Comparison of ENCODE assay signal across 1 cellular context in genomic region chrX:997631-998137, GRCh38.
TF ChIP-seq lines count a peak whose summit lies in the region.

No MANE protein-coding gene starts in this region.

TF ChIP-seq in GM12878, 131 proteins besides CTCF, POLR2A, EP300 and RAD21 (continued from another document):
- TF ChIP-seq REST (IDR thresholded peaks at IDR 0.05; ENCODE audit: low read depth, low read length): no peak
- no peak for TF ChIP-seq TCF12 (IDR thresholded peaks at IDR 0.05; ENCODE audit: low read depth, low read length)
- no peak for TF ChIP-seq RFX5 (IDR thresholded peaks at IDR 0.05; ENCODE audit: low read depth, low read length)
- TF ChIP-seq ZNF217 (IDR thresholded peaks at IDR 0.05): no peak
- no peak for TF ChIP-seq NKRF (conservative IDR thresholded peaks at IDR 0.05)
- no peak for TF ChIP-seq CHD1 (IDR thresholded peaks at IDR 0.05; ENCODE audit: low read depth, low read length)
- TF ChIP-seq RUNX3 (IDR thresholded peaks at IDR 0.05; ENCODE audit: low read length): peak; percentile 96
- no peak for TF ChIP-seq CEBPB (IDR thresholded peaks at IDR 0.05; ENCODE audit: borderline replicate concordance in 1 of 2, low read depth in 2 of 2, low read length in 2 of 2)
- TF ChIP-seq MYB (IDR thresholded peaks at IDR 0.05; ENCODE audit: borderline replicate concordance, low read depth, low read length): no peak
- TF ChIP-seq GATAD2B (conservative IDR thresholded peaks at IDR 0.05; ENCODE audit: low read depth): no peak
- TF ChIP-seq BMI1 (IDR thresholded peaks at IDR 0.05; ENCODE audit: borderline replicate concordance): no peak
- no peak for TF ChIP-seq MLLT1 (IDR thresholded peaks at IDR 0.05)
- TF ChIP-seq ETV6 (conservative IDR thresholded peaks at IDR 0.05 in 1 of 2, IDR thresholded peaks at IDR 0.05 in 1 of 2; ENCODE audit: borderline replicate concordance in 1 of 2, low read depth in 1 of 2): no peak
- no peak for TF ChIP-seq SMARCA5 (IDR thresholded peaks at IDR 0.05)
- peak; percentile 50; the same call in 1 of the 2 replicates for TF ChIP-seq CREM (IDR thresholded peaks at IDR 0.05; ENCODE audit: low read depth)
- TF ChIP-seq EZH2 (IDR thresholded peaks at IDR 0.05; ENCODE audit: borderline replicate concordance, control insufficient read depth, low read depth, low read length): no peak
- TF ChIP-seq EED (IDR thresholded peaks at IDR 0.05; ENCODE audit: low read depth): peak; percentile 69
- TF ChIP-seq BCL3 (IDR thresholded peaks at IDR 0.05; ENCODE audit: borderline replicate concordance, insufficient read depth, low read depth, low read length, poor library complexity, severe bottlenecking): peak; percentile 20
- no peak for TF ChIP-seq YY1 (IDR thresholded peaks at IDR 0.05; ENCODE audit: low read depth, low read length)
- TF ChIP-seq MEF2B (IDR thresholded peaks at IDR 0.05; ENCODE audit: partially characterized antibody, poor library complexity, severe bottlenecking): peak; percentile 63
- no peak for TF ChIP-seq CHD4 (IDR thresholded peaks at IDR 0.05)
- 0 out of 2 replicates have a peak, but pooled peaks have one; percentile 71 for TF ChIP-seq NR2F1 (conservative IDR thresholded peaks at IDR 0.05)
- no peak for TF ChIP-seq STAT1 (conservative IDR thresholded peaks at IDR 0.05)
- no peak for TF ChIP-seq CUX1 (IDR thresholded peaks at IDR 0.05; ENCODE audit: insufficient replicate concordance, low read depth, low read length)
- no peak for TF ChIP-seq HDAC2 (IDR thresholded peaks at IDR 0.05)
- TF ChIP-seq YBX1 (IDR thresholded peaks at IDR 0.05): no peak
- no peak for TF ChIP-seq HDGF (IDR thresholded peaks at IDR 0.05)
- TF ChIP-seq JUNB (IDR thresholded peaks at IDR 0.05): peak; percentile 37; the same call in 1 of the 2 replicates
- no peak for TF ChIP-seq ZNF24 (IDR thresholded peaks at IDR 0.05)
- TF ChIP-seq RCOR1 (conservative IDR thresholded peaks at IDR 0.05; ENCODE audit: low read depth, low read length): no peak
- 0 out of 2 replicates have a peak, but pooled peaks have one; percentile 11 for TF ChIP-seq IRF4 (IDR thresholded peaks at IDR 0.05; ENCODE audit: low read depth, low read length)
- 0 out of 2 replicates have a peak, but pooled peaks have one; percentile 48 for TF ChIP-seq MEF2A (IDR thresholded peaks at IDR 0.05; ENCODE audit: insufficient read depth, low read depth, low read length)
- 0 out of 2 replicates have a peak, but pooled peaks have one; percentile 54 for TF ChIP-seq CBFB (IDR thresholded peaks at IDR 0.05; ENCODE audit: low read depth)
- no peak for TF ChIP-seq MYC (IDR thresholded peaks at IDR 0.05; ENCODE audit: insufficient read depth, insufficient read length, insufficient replicate concordance, low read length, severe bottlenecking)
- no peak for TF ChIP-seq TAF1 (IDR thresholded peaks at IDR 0.05; ENCODE audit: borderline replicate concordance, low read depth, low read length)
- TF ChIP-seq SKIL (IDR thresholded peaks at IDR 0.05; ENCODE audit: low read depth, poor library complexity, severe bottlenecking): no peak
- no peak for TF ChIP-seq SIN3A (IDR thresholded peaks at IDR 0.05; ENCODE audit: low read depth, low read length)
- TF ChIP-seq BCL11A (IDR thresholded peaks at IDR 0.05; ENCODE audit: low read depth, low read length): 0 out of 2 replicates have a peak, but pooled peaks have one; percentile 33
- TF ChIP-seq STAT3 (IDR thresholded peaks at IDR 0.05; ENCODE audit: low read depth, low read length): no peak
- TF ChIP-seq CHD2 (IDR thresholded peaks at IDR 0.05; ENCODE audit: borderline replicate concordance, low read depth, low read length): no peak
- no peak for TF ChIP-seq NFYA (IDR thresholded peaks at IDR 0.05; ENCODE audit: borderline replicate concordance, low read depth, low read length)
- TF ChIP-seq NRF1 (conservative IDR thresholded peaks at IDR 0.05; ENCODE audit: low read depth, low read length): no peak
- no peak for TF ChIP-seq ZNF592 (IDR thresholded peaks at IDR 0.05)
